In genomic region chr7:78450754-78451153, GRCh38 we compare ENCODE assay signal across 15 cellular contexts.
DNase-seq lines count a peak whose midpoint lies in the region; ATAC-seq and TF ChIP-seq lines count a peak whose summit lies in the region.
"Had no signal": no experiment of that assay in that cellular context is flagged by ENCODE, and none has a peak within 500 bp of the region (broad histone marks: within the 10 kb centered on the region; RNA-seq: fewer than 3 reads in every experiment).

No MANE protein-coding gene starts in this region.

- no peaks in the 10 kb centered on the region for H3K27me3 Mint-ChIP-seq in natural killer cell treated with Interleukin-12 subunit alpha and Interleukin-12 subunit beta and Interleukin-15 and Interleukin-18, amount 100 ng/mL, for 72 hours
- H3K27me3 Mint-ChIP-seq: CD8-positive, alpha-beta memory T cell had no signal

- in situ Hi-C loops in gastrocnemius medialis (cut with MboI; ENCODE audit: low sequenced_read_pairs in 4 of 4) = no loop called here

- TF ChIP-seq CTCF in gastrocnemius medialis (IDR thresholded peaks at IDR 0.05 in 4 of 5, conservative IDR thresholded peaks at IDR 0.05 in 1 of 5) (no peak), mucosa of descending colon (IDR thresholded peaks at IDR 0.05) (no peak)

- no peak overlapping the region for H3K4me3 Mint-ChIP-seq in natural killer cell treated with Interleukin-12 subunit alpha and Interleukin-12 subunit beta and Interleukin-15 and Interleukin-18, amount 100 ng/mL, for 72 hours
- H3K4me3 Mint-ChIP-seq: CD8-positive, alpha-beta memory T cell had no signal

- intact Hi-C loops in gastrocnemius medialis (cut with DNase I; ENCODE audit: low total_unique reads) (no loop called here), mucosa of descending colon (cut with DNase I, micrococcal nuclease) (no loop called here)

- TF ChIP-seq POLR2A in gastrocnemius medialis (IDR thresholded peaks at IDR 0.05) = no peak

- peak; percentile 65 to 88 for ATAC-seq in gastrocnemius medialis
- no peak for ATAC-seq in mucosa of descending colon
- ATAC-seq in natural killer cell treated with Interleukin-12 subunit alpha and Interleukin-12 subunit beta and Interleukin-15 and Interleukin-18, amount 100 ng/mL, for 72 hours = no peak
- no peak for ATAC-seq in HG02973 (IDR thresholded peaks at IDR 0.05; ENCODE audit: unreplicated experiment)
- ATAC-seq: HCT116 had no signal

- H3K4me1 Mint-ChIP-seq in natural killer cell treated with Interleukin-12 subunit alpha and Interleukin-12 subunit beta and Interleukin-15 and Interleukin-18, amount 100 ng/mL, for 72 hours (ENCODE audit: low read depth in 2 of 2) = no peaks in the 10 kb centered on the region
- H3K4me1 Mint-ChIP-seq: CD8-positive, alpha-beta memory T cell had no signal

- H3K27me3 ChIP-seq in SJCRH30 = no peaks in the 10 kb centered on the region
- no peaks in the 10 kb centered on the region for H3K27me3 ChIP-seq in gastrocnemius medialis
- H3K27me3 ChIP-seq: BLaER1 had no signal

- H3K9me3 ChIP-seq in SJCRH30 (replicated peaks) (0 out of 2 replicates have a peak, but pooled peaks cover 3% of the 10 kb centered on the region), gastrocnemius medialis (no peaks in the 10 kb centered on the region), mucosa of descending colon (no peaks in the 10 kb centered on the region)
- H3K9me3 ChIP-seq: BLaER1, Caco-2 had no signal

- H3K27ac ChIP-seq in SJCRH30 = peak overlapping the region; percentile 13; the same call in 1 of the 2 replicates
- H3K27ac ChIP-seq in gastrocnemius medialis = peak overlapping the region in 1 of 4 donors; percentile 26
- H3K27ac ChIP-seq: BLaER1, HL-60 had no signal

- H3K36me3 ChIP-seq in SJCRH30 (no peaks in the 10 kb centered on the region), gastrocnemius medialis (no peaks in the 10 kb centered on the region), mucosa of descending colon (ENCODE audit: low read depth) (no peaks in the 10 kb centered on the region)
- H3K36me3 ChIP-seq: BLaER1 had no signal

- DNase-seq in NCI-H1417 (lab: John Stamatoyannopoulos, UW) = peak in 2 of 3 experiments; percentile 22 to 61
- DNase-seq in NCI-H1417 treated with DMSO at 0.1 percent for 48 hours (lab: John Stamatoyannopoulos, UW) = no peak
- DNase-seq in DMS79 treated with DMSO at 0.1 percent for 48 hours (lab: John Stamatoyannopoulos, UW) = peak; percentile 65
- peak; percentile 9 to 61 for DNase-seq in SJCRH30
- no peak for DNase-seq in gastrocnemius medialis
- no peak for DNase-seq in mucosa of descending colon
- no peak for DNase-seq in natural killer cell treated with Interleukin-12 subunit alpha and Interleukin-12 subunit beta and Interleukin-15 and Interleukin-18, amount 100 ng/mL, for 72 hours (ENCODE audit: low spot score)
- DNase-seq: 8988T; AML-193; Caco-2; CD8-positive, alpha-beta memory T cell had no signal

- no peaks in the 10 kb centered on the region for H3K9me3 Mint-ChIP-seq in natural killer cell treated with Interleukin-12 subunit alpha and Interleukin-12 subunit beta and Interleukin-15 and Interleukin-18, amount 100 ng/mL, for 72 hours

- H3K36me3 Mint-ChIP-seq in natural killer cell treated with Interleukin-12 subunit alpha and Interleukin-12 subunit beta and Interleukin-15 and Interleukin-18, amount 100 ng/mL, for 72 hours = no peaks in the 10 kb centered on the region
- H3K36me3 Mint-ChIP-seq: CD8-positive, alpha-beta memory T cell had no signal

- H3K27ac Mint-ChIP-seq in natural killer cell treated with Interleukin-12 subunit alpha and Interleukin-12 subunit beta and Interleukin-15 and Interleukin-18, amount 100 ng/mL, for 72 hours = no peak overlapping the region
- H3K27ac Mint-ChIP-seq: CD8-positive, alpha-beta memory T cell had no signal

- H3K4me3 ChIP-seq in SJCRH30 (no peak overlapping the region), gastrocnemius medialis (no peak overlapping the region), mucosa of descending colon (no peak overlapping the region)
- H3K4me3 ChIP-seq: BLaER1 had no signal

- H3K4me1 ChIP-seq in SJCRH30 (peaks cover 22% of the 10 kb centered on the region), gastrocnemius medialis (peaks cover 0 to 3% of the 10 kb centered on the region in 2 donors), mucosa of descending colon (ENCODE audit: low read depth) (no peaks in the 10 kb centered on the region)
- H3K4me1 ChIP-seq: BLaER1, Caco-2 had no signal

Comparison
In these comparisons a context has a peak if more than half of its experiments do, and no peak if none do; other contexts are left out.
1. DNase-seq: peak in NCI-H1417 (2 of 3), DMS79 treated with DMSO at 0.1 percent for 48 hours (single experiment) and SJCRH30 (2 of 2); none in NCI-H1417 treated with DMSO at 0.1 percent for 48 hours (single experiment), gastrocnemius medialis (0 of 2), mucosa of descending colon (0 of 3) and natural killer cell treated with Interleukin-12 subunit alpha and Interleukin-12 subunit beta and Interleukin-15 and Interleukin-18, amount 100 ng/mL, for 72 hours (single experiment).
2. ATAC-seq: peak in gastrocnemius medialis (2 of 2); none in mucosa of descending colon (single experiment), natural killer cell treated with Interleukin-12 subunit alpha and Interleukin-12 subunit beta and Interleukin-15 and Interleukin-18, amount 100 ng/mL, for 72 hours (0 of 2) and HG02973 (single experiment).